ENCODE assay signal across 8 cellular contexts in the genomic region with DNA sequence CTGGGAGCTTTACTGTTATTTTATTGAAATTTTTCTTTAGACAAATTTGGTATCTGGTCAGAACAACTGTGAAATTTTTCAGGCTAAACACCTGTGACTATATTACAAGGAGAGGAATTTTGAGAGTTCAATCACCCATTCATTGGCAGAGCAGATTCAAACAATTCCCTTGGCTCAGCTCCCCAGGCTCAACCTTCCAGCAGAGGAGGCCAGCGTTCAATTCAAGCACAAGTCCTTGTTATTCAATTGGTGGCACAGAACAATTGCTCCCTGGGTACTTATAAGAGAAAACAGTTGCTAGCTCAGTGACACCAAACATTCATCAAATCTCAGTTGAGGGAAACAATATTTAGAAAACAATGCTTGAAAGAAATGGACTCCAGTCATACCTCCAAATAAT.
DNase-seq lines count a peak whose midpoint lies in the region; ATAC-seq and TF ChIP-seq lines count a peak whose summit lies in the region.
"Had no signal": no experiment of that assay in that cellular context is flagged by ENCODE, and none has a peak within 500 bp of the region (broad histone marks: within the 10 kb centered on the region; RNA-seq: fewer than 3 reads in every experiment).

No MANE protein-coding gene starts in this region.

- DNase-seq in GM06990 (ENCODE audit: extremely low read depth, insufficient read length), result no peak
- peak; percentile 40 for DNase-seq in NB4 (ENCODE audit: low read depth)
- peak; percentile 59 for DNase-seq in astrocyte of the hippocampus (ENCODE audit: low read depth, low spot score)
- DNase-seq in lower lobe of right lung, result no peak
- DNase-seq in NCI-H187 treated with DMSO at 0.1 percent for 48 hours (lab: John Stamatoyannopoulos, UW), result no peak

- peaks cover 1% of the 10 kb centered on the region; the same call in 1 of the 2 replicates for H3K36me3 ChIP-seq in GM06990 (ENCODE audit: control insufficient read depth, insufficient read depth, low read length)
- H3K36me3 ChIP-seq in lower lobe of right lung, result no peaks in the 10 kb centered on the region

- no peak overlapping the region for H3K4me3 ChIP-seq in GM06990 (replicated peaks; ENCODE audit: low read depth, low read length)
- H3K4me3 ChIP-seq in NB4 (ENCODE audit: low read depth, low read length), result no peak overlapping the region
- no peak overlapping the region for H3K4me3 ChIP-seq in lower lobe of right lung

- no peaks in the 10 kb centered on the region for H3K4me1 ChIP-seq in lower lobe of right lung

- peak; percentile 14 for TF ChIP-seq CTCF in GM06990 (IDR thresholded peaks at IDR 0.05; ENCODE audit: insufficient read depth, low read length, poor library complexity, severe bottlenecking)
- TF ChIP-seq CTCF in NB4 (IDR thresholded peaks at IDR 0.05; ENCODE audit: low read depth, low read length), result peak; percentile 24
- peak; percentile 14 for TF ChIP-seq CTCF in lower lobe of right lung (IDR thresholded peaks at IDR 0.05)

- no peak for ATAC-seq in lower lobe of right lung
- no peak for ATAC-seq in HG02588 (IDR thresholded peaks at IDR 0.05; ENCODE audit: unreplicated experiment)
- ATAC-seq in esophagus mucosa, result no peak
- ATAC-seq: right cardiac atrium had no signal

- H3K27me3 ChIP-seq in GM06990 (replicated peaks; ENCODE audit: control insufficient read depth, insufficient read depth, low read length) (no peaks in the 10 kb centered on the region), lower lobe of right lung (ENCODE audit: low read depth) (no peaks in the 10 kb centered on the region)

- H3K9me3 ChIP-seq in lower lobe of right lung, result no peaks in the 10 kb centered on the region

- intact Hi-C loops in lower lobe of right lung (cut with DNase I), result loop anchor here (10.0 kb wide), 1 partner anchor 263 kb away; no protein-coding TSS in a partner anchor

- no peak for TF ChIP-seq POLR2A in NB4 (IDR thresholded peaks at IDR 0.05; ENCODE audit: extremely low read depth, insufficient read length)

- no peak overlapping the region for H3K27ac ChIP-seq in lower lobe of right lung

Comparison
In these comparisons a context has a peak if more than half of its experiments do, and no peak if none do; other contexts are left out.
1. DNase-seq: peak in NB4 (single experiment) and astrocyte of the hippocampus (single experiment); none in GM06990 (single experiment), lower lobe of right lung (single experiment) and NCI-H187 treated with DMSO at 0.1 percent for 48 hours (single experiment).
2. Peak in every context shown above with its lines, with median percentiles within 50 percentile points of each other: CTCF ChIP-seq.